1 cellular context compared by ENCODE assay signal in the genomic region with DNA sequence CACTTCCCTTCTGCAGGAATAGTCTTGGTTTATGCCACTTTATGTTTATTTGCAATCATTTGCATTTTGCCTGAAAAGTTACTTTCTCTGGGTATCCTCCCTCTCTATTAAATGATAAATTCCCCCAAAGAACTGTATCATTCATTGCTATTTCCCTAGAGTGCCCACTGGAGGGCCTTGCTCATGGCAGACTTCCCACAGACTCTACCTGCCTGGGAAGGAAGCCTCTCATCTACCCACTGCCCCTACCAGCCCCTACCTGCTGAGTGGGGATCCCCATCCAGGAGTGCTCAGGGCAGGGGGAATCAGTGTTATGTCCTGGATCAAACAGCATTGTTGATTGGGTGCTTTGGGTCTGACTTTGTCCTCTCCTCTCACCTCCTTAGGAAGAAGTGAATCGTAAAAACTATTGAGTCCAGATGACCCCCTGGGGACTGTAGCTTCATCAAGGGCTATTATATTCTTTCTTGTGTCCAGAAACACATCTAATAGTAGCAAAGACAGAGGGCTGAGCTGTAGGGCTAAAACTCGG.
TF ChIP-seq lines count a peak whose summit lies in the region.

No MANE protein-coding gene starts in this region.

TF ChIP-seq in H1, 55 proteins besides CTCF, POLR2A, EP300 and RAD21 (continued from another document):
- no peak for TF ChIP-seq BCL11A (IDR thresholded peaks at IDR 0.05; ENCODE audit: low read depth in 2 of 2, low read length in 2 of 2)
